In genomic region chr17:42472709-42473521, GRCh38 we compare ENCODE assay signal across 13 cellular contexts. TPM values are rescaled to one million over a fixed set of nuclear protein-coding genes. Genes with fewer than 3 reads are reported as not detected.
DNase-seq lines count a peak whose midpoint lies in the region; ATAC-seq and TF ChIP-seq lines count a peak whose summit lies in the region.
"Had no signal": no experiment of that assay in that cellular context is flagged by ENCODE, and none has a peak within 500 bp of the region (broad histone marks: within the 10 kb centered on the region; RNA-seq: fewer than 3 reads in every experiment).

No MANE protein-coding gene starts in this region.

- intact Hi-C loops in transverse colon (cut with DNase I; ENCODE audit: low total_unique reads) (no loop called here), left colon (cut with DNase I, micrococcal nuclease) (no loop called here)

- DNase-seq in A172 (ENCODE audit: low spot score) (peak; percentile 79), astrocyte of the spinal cord (ENCODE audit: low read depth, low spot score) (peak; percentile 59), foreskin fibroblast (peak; percentile 88 to 91), transverse colon (no peak), right atrium auricular region (ENCODE audit: low spot score) (no peak), SK-N-DZ (ENCODE audit: low spot score) (no peak), left colon (no peak)
- DNase-seq: activated T-cell treated with anti-CD3 and anti-CD28 coated beads for 4 hours; anterior cingulate cortex; H9; natural killer cell; stimulated activated naive B cell treated with anti-CD40 and anti-IgM and Interleukin-4, amounts not matched to agents 10 μg/mL and 1 μg/mL and 100 μg/mL, for 72 hours had no signal

- TF ChIP-seq POLR2A in transverse colon (IDR thresholded peaks at IDR 0.05): no peak

- CTCF ChIA-PET in HEK293 (lab: Yijun Ruan, JAX): interaction anchor here (0.6 to 1.6 kb wide), 8 partner anchors 10 to 371 kb away, joined by 3 to 5 read pairs (median 3); partner anchors contain the start of genes AOC2 and CAVIN1

- TF ChIP-seq EP300 in transverse colon (IDR thresholded peaks at IDR 0.05; ENCODE audit: low read depth): no peak

- H3K4me1 ChIP-seq in HEK293 (ENCODE audit: control insufficient read depth, insufficient read depth, low read length) (no peaks in the 10 kb centered on the region), transverse colon (peaks cover 0 to 18% (median 8%) of the 10 kb centered on the region in 4 donors), right atrium auricular region (no peaks in the 10 kb centered on the region)

- POLR2A ChIA-PET in HEK293 (lab: Yijun Ruan, JAX): no interaction called here

- 78 to 93% methylated on average over 3 to 8 of the region's 8 CpGs for WGBS in transverse colon (ENCODE audit: low coverage in 1 of 2), 2 donors

- TF ChIP-seq CTCF in HEK293 (tag by site-specific recombination; IDR thresholded peaks at IDR 0.05) (no peak), astrocyte of the spinal cord (IDR thresholded peaks at IDR 0.05; ENCODE audit: low read depth, low read length) (no peak), foreskin fibroblast (IDR thresholded peaks at IDR 0.05; ENCODE audit: low read depth, low read length) (no peak), transverse colon (IDR thresholded peaks at IDR 0.05) (no peak), right atrium auricular region (IDR thresholded peaks at IDR 0.05) (no peak)

- no peak for ATAC-seq in left colon
- ATAC-seq: natural killer cell; stimulated activated naive B cell treated with anti-CD40 and anti-IgM and Interleukin-4, amounts not matched to agents 10 μg/mL and 1 μg/mL and 100 μg/mL, for 72 hours had no signal

- H3K4me3 ChIP-seq in HEK293 (ENCODE audit: low read depth, low read length) (no peak overlapping the region), astrocyte of the spinal cord (ENCODE audit: low read depth, low read length) (no peak overlapping the region), foreskin fibroblast (ENCODE audit: low read depth in 1 of 2, low read length in 2 of 2) (no peak overlapping the region), transverse colon (no peak overlapping the region), right atrium auricular region (no peak overlapping the region)

- H3K36me3 ChIP-seq in HEK293 (ENCODE audit: control insufficient read depth in 2 of 2, insufficient read depth in 1 of 2, low read length in 2 of 2): peaks cover 80 to 86% of the 10 kb centered on the region in 2 experiments
- peaks cover 0 to 55% (median 25%) of the 10 kb centered on the region in 4 donors for H3K36me3 ChIP-seq in transverse colon
- peaks cover 78% of the 10 kb centered on the region for H3K36me3 ChIP-seq in right atrium auricular region

- H3K27ac ChIP-seq in HEK293 (ENCODE audit: extremely low read depth, low read depth, low read length): no peak overlapping the region
- H3K27ac ChIP-seq in transverse colon: no peak overlapping the region
- H3K27ac ChIP-seq in right atrium auricular region: no peak overlapping the region

- H3K27me3 ChIP-seq in transverse colon: no peaks in the 10 kb centered on the region
- H3K27me3 ChIP-seq in right atrium auricular region: no peaks in the 10 kb centered on the region

- H3K9me3 ChIP-seq in HEK293 (ENCODE audit: control insufficient read depth, insufficient read depth, low read depth, low read length): no peaks in the 10 kb centered on the region
- H3K9me3 ChIP-seq in transverse colon: no peaks in the 10 kb centered on the region
- no peaks in the 10 kb centered on the region for H3K9me3 ChIP-seq in right atrium auricular region

- in situ Hi-C loops in astrocyte of the spinal cord (cut with HindIII; ENCODE audit: low sequenced_read_pairs): no loop called here
- in situ Hi-C loops in transverse colon (cut with MboI; ENCODE audit: low pct_ligation_motif_present in 1 of 4, low pct_unique_long_range_greater_than_20kb in 1 of 4, low sequenced_read_pairs in 3 of 4): no loop called here

TF ChIP-seq in HEK293, 187 proteins besides CTCF, POLR2A, EP300 and RAD21:
- peak; percentile 67; the same call in 1 of the 2 replicates for TF ChIP-seq SP7 (tag by site-specific recombination; IDR thresholded peaks at IDR 0.05)
- no peak for TF ChIP-seq ZNF138 (tag by site-specific recombination; IDR thresholded peaks at IDR 0.05; ENCODE audit: borderline replicate concordance)
- TF ChIP-seq INSM2 (tag by site-specific recombination; IDR thresholded peaks at IDR 0.05): no peak
- TF ChIP-seq KLF17 (tag by site-specific recombination; IDR thresholded peaks at IDR 0.05): peak; percentile 54; the same call in 1 of the 2 replicates
- TF ChIP-seq ZNF184 (tag by site-specific recombination; IDR thresholded peaks at IDR 0.05): no peak
- TF ChIP-seq PRDM6 (tag by site-specific recombination; IDR thresholded peaks at IDR 0.05): peak; percentile 70
- TF ChIP-seq ZNF629 (tag by site-specific recombination; IDR thresholded peaks at IDR 0.05): peak; percentile 50
- TF ChIP-seq ZNF366 (tag by site-specific recombination; conservative IDR thresholded peaks at IDR 0.05): no peak
- TF ChIP-seq ZNF639 (tag by site-specific recombination; IDR thresholded peaks at IDR 0.05): no peak
- no peak for TF ChIP-seq EGR2 (tag by site-specific recombination; IDR thresholded peaks at IDR 0.05; ENCODE audit: low read depth)
- no peak for TF ChIP-seq ZNF2 (tag by site-specific recombination; IDR thresholded peaks at IDR 0.05)

RNA-seq across cellular contexts. Expression of gene ATP6V0A1, which starts 14.2 kb away (rescaled TPM):
- total RNA-seq in A172 (2014; rRNA removed; shearing (Covaris generic)): 23.4 and 24.1 TPM in 2 replicates
- 100 to 1,000 TPM in 2 of 4 donors, 10 to 100 TPM in 2; 91.8 to 313 (median 115) TPM for total RNA-seq in transverse colon
- 10 to 100 TPM; 38.9 to 67.5 TPM for total RNA-seq in right atrium auricular region
- polyA plus RNA-seq in SK-N-DZ (2014; cell fraction: cytosol; rRNA removed): 26.9 and 27.5 TPM in 2 replicates
- 49.7 and 84.7 TPM in 2 replicates for polyA plus RNA-seq in SK-N-DZ (2014; cell fraction: nucleus; rRNA removed)
- 10 to 100 TPM; 92.6 to 96.2 TPM for total RNA-seq in left colon

RNA-seq across cellular contexts. Expression of gene CAVIN1, which starts 49.9 kb away (rescaled TPM):
- 569 and 659 TPM in 2 replicates for total RNA-seq in A172 (2014; rRNA removed; shearing (Covaris generic))
- total RNA-seq in transverse colon (100 to 1,000 TPM in 1 of 4 donors, 10 to 100 TPM in 3; 53.7 to 135 (median 69.2) TPM), right atrium auricular region (100 to 1,000 TPM; 202 to 348 TPM), left colon (10 to 100 TPM; 21.9 to 62.0 TPM)
- polyA plus RNA-seq in SK-N-DZ (2014; cell fraction: cytosol; rRNA removed): not detected in 2 replicates
- polyA plus RNA-seq in SK-N-DZ (2014; cell fraction: nucleus; rRNA removed): not detected in 2 replicates

Comparison
In these comparisons a context has a peak if more than half of its experiments do, and no peak if none do; other contexts are left out.
1. DNase-seq: peak in A172 (single experiment), astrocyte of the spinal cord (single experiment) and foreskin fibroblast (2 of 2); none in transverse colon (single experiment), right atrium auricular region (single experiment), SK-N-DZ (single experiment) and left colon (0 of 2).